3 cellular contexts compared by ENCODE assay signal in the genomic region with DNA sequence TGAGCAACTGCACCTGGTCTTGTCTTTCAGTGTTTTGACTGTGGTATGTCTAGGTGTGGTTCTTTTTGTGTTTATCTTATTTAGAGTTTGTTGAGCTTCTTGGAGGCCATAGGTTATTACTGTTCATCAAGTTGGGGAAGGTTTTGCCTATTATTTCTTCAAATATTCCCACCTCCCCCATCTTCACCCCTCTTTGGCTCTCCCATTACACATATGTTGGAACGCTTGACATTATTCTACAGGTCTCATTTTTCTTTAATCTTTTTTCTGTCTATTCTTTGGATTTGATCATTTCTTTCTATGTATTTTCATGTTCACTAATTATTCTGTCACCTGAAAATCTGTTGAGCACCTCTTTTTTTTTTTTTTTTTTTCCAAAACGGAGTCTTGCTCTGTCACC.
TF ChIP-seq lines count a peak whose summit lies in the region.

No MANE protein-coding gene starts in this region.

TF ChIP-seq in SK-N-SH treated with all-trans-retinoic acid at 6 μM for 48 hours, 23 proteins besides CTCF, POLR2A, EP300 and RAD21:
- TF ChIP-seq, protein P1, sequence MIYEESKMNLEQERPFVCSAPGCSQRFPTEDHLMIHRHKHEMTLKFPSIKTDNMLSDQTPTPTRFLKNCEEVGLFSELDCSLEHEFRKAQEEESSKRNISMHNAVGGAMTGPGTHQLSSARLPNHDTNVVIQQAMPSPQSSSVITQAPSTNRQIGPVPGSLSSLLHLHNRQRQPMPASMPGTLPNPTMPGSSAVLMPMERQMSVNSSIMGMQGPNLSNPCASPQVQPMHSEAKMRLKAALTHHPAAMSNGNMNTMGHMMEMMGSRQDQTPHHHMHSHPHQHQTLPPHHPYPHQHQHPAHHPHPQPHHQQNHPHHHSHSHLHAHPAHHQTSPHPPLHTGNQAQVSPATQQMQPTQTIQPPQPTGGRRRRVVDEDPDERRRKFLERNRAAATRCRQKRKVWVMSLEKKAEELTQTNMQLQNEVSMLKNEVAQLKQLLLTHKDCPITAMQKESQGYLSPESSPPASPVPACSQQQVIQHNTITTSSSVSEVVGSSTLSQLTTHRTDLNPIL (CRISPR knock-in tag; IDR thresholded peaks at IDR 0.05; ENCODE audit: low read depth), result no peak
- no peak for TF ChIP-seq TCF4 (CRISPR knock-in tag; IDR thresholded peaks at IDR 0.05; ENCODE audit: borderline replicate concordance)
- TF ChIP-seq OSR1 (CRISPR knock-in tag; IDR thresholded peaks at IDR 0.05), result no peak
- TF ChIP-seq, protein P2, sequence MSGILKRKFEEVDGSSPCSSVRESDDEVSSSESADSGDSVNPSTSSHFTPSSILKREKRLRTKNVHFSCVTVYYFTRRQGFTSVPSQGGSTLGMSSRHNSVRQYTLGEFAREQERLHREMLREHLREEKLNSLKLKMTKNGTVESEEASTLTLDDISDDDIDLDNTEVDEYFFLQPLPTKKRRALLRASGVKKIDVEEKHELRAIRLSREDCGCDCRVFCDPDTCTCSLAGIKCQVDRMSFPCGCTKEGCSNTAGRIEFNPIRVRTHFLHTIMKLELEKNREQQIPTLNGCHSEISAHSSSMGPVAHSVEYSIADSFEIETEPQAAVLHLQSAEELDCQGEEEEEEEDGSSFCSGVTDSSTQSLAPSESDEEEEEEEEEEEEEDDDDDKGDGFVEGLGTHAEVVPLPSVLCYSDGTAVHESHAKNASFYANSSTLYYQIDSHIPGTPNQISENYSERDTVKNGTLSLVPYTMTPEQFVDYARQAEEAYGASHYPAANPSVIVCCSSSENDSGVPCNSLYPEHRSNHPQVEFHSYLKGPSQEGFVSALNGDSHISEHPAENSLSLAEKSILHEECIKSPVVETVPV (CRISPR knock-in tag; IDR thresholded peaks at IDR 0.05), result no peak
- TF ChIP-seq PPARA (CRISPR knock-in tag; IDR thresholded peaks at IDR 0.05; ENCODE audit: borderline replicate concordance), result no peak
- no peak for TF ChIP-seq ARNTL (CRISPR knock-in tag; IDR thresholded peaks at IDR 0.05; ENCODE audit: borderline replicate concordance, low read depth)
- peak; percentile 56 for TF ChIP-seq ZNF8 (CRISPR knock-in tag; IDR thresholded peaks at IDR 0.05)
- no peak for TF ChIP-seq PATZ1 (CRISPR knock-in tag; IDR thresholded peaks at IDR 0.05; ENCODE audit: borderline replicate concordance)

TF ChIP-seq in SK-N-SH, 30 proteins besides CTCF, POLR2A, EP300 and RAD21:
- TF ChIP-seq, protein P3, sequence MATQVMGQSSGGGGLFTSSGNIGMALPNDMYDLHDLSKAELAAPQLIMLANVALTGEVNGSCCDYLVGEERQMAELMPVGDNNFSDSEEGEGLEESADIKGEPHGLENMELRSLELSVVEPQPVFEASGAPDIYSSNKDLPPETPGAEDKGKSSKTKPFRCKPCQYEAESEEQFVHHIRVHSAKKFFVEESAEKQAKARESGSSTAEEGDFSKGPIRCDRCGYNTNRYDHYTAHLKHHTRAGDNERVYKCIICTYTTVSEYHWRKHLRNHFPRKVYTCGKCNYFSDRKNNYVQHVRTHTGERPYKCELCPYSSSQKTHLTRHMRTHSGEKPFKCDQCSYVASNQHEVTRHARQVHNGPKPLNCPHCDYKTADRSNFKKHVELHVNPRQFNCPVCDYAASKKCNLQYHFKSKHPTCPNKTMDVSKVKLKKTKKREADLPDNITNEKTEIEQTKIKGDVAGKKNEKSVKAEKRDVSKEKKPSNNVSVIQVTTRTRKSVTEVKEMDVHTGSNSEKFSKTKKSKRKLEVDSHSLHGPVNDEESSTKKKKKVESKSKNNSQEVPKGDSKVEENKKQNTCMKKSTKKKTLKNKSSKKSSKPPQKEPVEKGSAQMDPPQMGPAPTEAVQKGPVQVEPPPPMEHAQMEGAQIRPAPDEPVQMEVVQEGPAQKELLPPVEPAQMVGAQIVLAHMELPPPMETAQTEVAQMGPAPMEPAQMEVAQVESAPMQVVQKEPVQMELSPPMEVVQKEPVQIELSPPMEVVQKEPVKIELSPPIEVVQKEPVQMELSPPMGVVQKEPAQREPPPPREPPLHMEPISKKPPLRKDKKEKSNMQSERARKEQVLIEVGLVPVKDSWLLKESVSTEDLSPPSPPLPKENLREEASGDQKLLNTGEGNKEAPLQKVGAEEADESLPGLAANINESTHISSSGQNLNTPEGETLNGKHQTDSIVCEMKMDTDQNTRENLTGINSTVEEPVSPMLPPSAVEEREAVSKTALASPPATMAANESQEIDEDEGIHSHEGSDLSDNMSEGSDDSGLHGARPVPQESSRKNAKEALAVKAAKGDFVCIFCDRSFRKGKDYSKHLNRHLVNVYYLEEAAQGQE (IDR thresholded peaks at IDR 0.05; ENCODE audit: low read depth, low read length), result no peak
- TF ChIP-seq TAF1 (IDR thresholded peaks at IDR 0.05; ENCODE audit: borderline replicate concordance, low read depth, low read length) (no peak), ELF1 (IDR thresholded peaks at IDR 0.05) (no peak), PBX3 (IDR thresholded peaks at IDR 0.05) (no peak), POLR2AphosphoS5 (IDR thresholded peaks at IDR 0.05; ENCODE audit: low read depth, low read length) (no peak), SIN3A (IDR thresholded peaks at IDR 0.05; ENCODE audit: borderline replicate concordance, low read depth, low read length) (no peak), MXI1 (IDR thresholded peaks at IDR 0.05; ENCODE audit: low read depth, low read length) (no peak), RFX5 (IDR thresholded peaks at IDR 0.05; ENCODE audit: low read length) (no peak), YY1 (IDR thresholded peaks at IDR 0.05; ENCODE audit: low read depth) (no peak)
- TF ChIP-seq, protein P4, sequence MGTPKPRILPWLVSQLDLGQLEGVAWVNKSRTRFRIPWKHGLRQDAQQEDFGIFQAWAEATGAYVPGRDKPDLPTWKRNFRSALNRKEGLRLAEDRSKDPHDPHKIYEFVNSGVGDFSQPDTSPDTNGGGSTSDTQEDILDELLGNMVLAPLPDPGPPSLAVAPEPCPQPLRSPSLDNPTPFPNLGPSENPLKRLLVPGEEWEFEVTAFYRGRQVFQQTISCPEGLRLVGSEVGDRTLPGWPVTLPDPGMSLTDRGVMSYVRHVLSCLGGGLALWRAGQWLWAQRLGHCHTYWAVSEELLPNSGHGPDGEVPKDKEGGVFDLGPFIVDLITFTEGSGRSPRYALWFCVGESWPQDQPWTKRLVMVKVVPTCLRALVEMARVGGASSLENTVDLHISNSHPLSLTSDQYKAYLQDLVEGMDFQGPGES (IDR thresholded peaks at IDR 0.05; ENCODE audit: low read depth, low read length), result no peak
- TF ChIP-seq, protein P5, sequence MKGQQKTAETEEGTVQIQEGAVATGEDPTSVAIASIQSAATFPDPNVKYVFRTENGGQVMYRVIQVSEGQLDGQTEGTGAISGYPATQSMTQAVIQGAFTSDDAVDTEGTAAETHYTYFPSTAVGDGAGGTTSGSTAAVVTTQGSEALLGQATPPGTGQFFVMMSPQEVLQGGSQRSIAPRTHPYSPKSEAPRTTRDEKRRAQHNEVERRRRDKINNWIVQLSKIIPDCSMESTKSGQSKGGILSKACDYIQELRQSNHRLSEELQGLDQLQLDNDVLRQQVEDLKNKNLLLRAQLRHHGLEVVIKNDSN (IDR thresholded peaks at IDR 0.05; ENCODE audit: borderline replicate concordance, low read depth), result no peak
- TF ChIP-seq, protein P6, sequence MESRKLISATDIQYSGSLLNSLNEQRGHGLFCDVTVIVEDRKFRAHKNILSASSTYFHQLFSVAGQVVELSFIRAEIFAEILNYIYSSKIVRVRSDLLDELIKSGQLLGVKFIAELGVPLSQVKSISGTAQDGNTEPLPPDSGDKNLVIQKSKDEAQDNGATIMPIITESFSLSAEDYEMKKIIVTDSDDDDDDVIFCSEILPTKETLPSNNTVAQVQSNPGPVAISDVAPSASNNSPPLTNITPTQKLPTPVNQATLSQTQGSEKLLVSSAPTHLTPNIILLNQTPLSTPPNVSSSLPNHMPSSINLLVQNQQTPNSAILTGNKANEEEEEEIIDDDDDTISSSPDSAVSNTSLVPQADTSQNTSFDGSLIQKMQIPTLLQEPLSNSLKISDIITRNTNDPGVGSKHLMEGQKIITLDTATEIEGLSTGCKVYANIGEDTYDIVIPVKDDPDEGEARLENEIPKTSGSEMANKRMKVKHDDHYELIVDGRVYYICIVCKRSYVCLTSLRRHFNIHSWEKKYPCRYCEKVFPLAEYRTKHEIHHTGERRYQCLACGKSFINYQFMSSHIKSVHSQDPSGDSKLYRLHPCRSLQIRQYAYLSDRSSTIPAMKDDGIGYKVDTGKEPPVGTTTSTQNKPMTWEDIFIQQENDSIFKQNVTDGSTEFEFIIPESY (IDR thresholded peaks at IDR 0.05; ENCODE audit: borderline replicate concordance, low read depth), result no peak

TF ChIP-seq in HEK293, 187 proteins besides CTCF, POLR2A, EP300 and RAD21:
- TF ChIP-seq PATZ1 (tag by site-specific recombination; IDR thresholded peaks at IDR 0.05), result no peak
- peak; percentile 98 for TF ChIP-seq ZNF133 (tag by site-specific recombination; IDR thresholded peaks at IDR 0.05)
- no peak for TF ChIP-seq ZNF677 (tag by site-specific recombination; IDR thresholded peaks at IDR 0.05)
